Comparison of ENCODE assay signal across 8 cellular contexts in genomic region chr11:68621826-68622225, GRCh38.
"Had no signal": no experiment of that assay in that cellular context is flagged by ENCODE, and none has a peak within 500 bp of the region (broad histone marks: within the 10 kb centered on the region; RNA-seq: fewer than 3 reads in every experiment).

No MANE protein-coding gene starts in this region.

- DNase-seq: GM23248, GOT3, H7, KBM-7 had no signal

- H3K27ac ChIP-seq: GM23248, KMS-11 had no signal

- ATAC-seq: HCT116, HepG2 had no signal

- H3K9ac ChIP-seq: GM23248, KMS-11 had no signal

- H3K4me1 ChIP-seq: HAP-1 had no signal

- H3K36me3 ChIP-seq: HAP-1 had no signal

- H2AFZ ChIP-seq: GM23248 had no signal

- H3K4me2 ChIP-seq: KMS-11 had no signal

- H3K4me3 ChIP-seq: GM23248, HAP-1 had no signal

- H3K9me3 ChIP-seq: HAP-1 had no signal
